Comparison of ENCODE assay signal across 8 cellular contexts in genomic region chr1:44030606-44031050, GRCh38. TPM values are rescaled to one million over a fixed set of nuclear protein-coding genes. Genes with fewer than 3 reads are reported as not detected.
A peak's percentile ranks its signal among the peaks of the same experiment; 100 is the strongest.
DNase-seq lines count a peak whose midpoint lies in the region; ATAC-seq and TF ChIP-seq lines count a peak whose summit lies in the region.

No MANE protein-coding gene starts in this region.

- H3K4me1 ChIP-seq in KMS-11 (ENCODE audit: low read depth, poor library complexity, severe bottlenecking), result peaks cover 24% of the 10 kb centered on the region
- H3K4me1 ChIP-seq in upper lobe of right lung, result peaks cover 19% of the 10 kb centered on the region

- intact Hi-C loops in upper lobe of right lung (cut with DNase I), result no loop called here

- ATAC-seq in GM21528 (IDR thresholded peaks at IDR 0.05; ENCODE audit: low FRiP score, unreplicated experiment) (peak; percentile 17), upper lobe of right lung (peak; percentile 27)

- DNase-seq in NCI-H1417 (lab: John Stamatoyannopoulos, UW) (peak in 2 of 3 experiments; percentile 51 to 83), NCI-H1417 treated with DMSO at 0.1 percent for 48 hours (lab: John Stamatoyannopoulos, UW) (no peak), fibroblast of mammary gland (ENCODE audit: low read depth) (peak; percentile 27), upper lobe of right lung (no peak)
- peak; percentile 61 for DNase-seq in activated CD4-positive, CD25-positive, alpha-beta regulatory T cell treated with anti-CD3 and anti-CD28 coated beads, Interleukin-2, amount 50 U/mL, for 72 hours

- no peaks in the 10 kb centered on the region for H4K20me1 ChIP-seq in KMS-11 (ENCODE audit: insufficient read depth)

- H2AFZ ChIP-seq in KMS-11 (ENCODE audit: low read depth), result peak overlapping the region; percentile 80

- H3K27ac Mint-ChIP-seq in nephron, result peak overlapping the region; percentile 86 to 97 (median 95)

- H3K36me3 ChIP-seq in KMS-11 (ENCODE audit: insufficient read depth), result no peaks in the 10 kb centered on the region
- H3K36me3 ChIP-seq in upper lobe of right lung, result no peaks in the 10 kb centered on the region

- no peaks in the 10 kb centered on the region for H3K36me3 Mint-ChIP-seq in nephron (ENCODE audit: low read depth)

- H3K9me3 ChIP-seq in upper lobe of right lung, result no peaks in the 10 kb centered on the region

- peak overlapping the region; percentile 21; the same call in 1 of the 2 replicates for H3K27ac ChIP-seq in KMS-11
- H3K27ac ChIP-seq in upper lobe of right lung, result peak overlapping the region; percentile 65

- H3K27me3 Mint-ChIP-seq in nephron (ENCODE audit: low read depth), result no peaks in the 10 kb centered on the region

- peak overlapping the region; percentile 69 for H3K4me2 ChIP-seq in KMS-11

- peak overlapping the region; percentile 76; the same call in 1 of the 2 replicates for H3K9ac ChIP-seq in KMS-11

- H3K4me1 Mint-ChIP-seq in nephron, result peaks cover 49% of the 10 kb centered on the region

- peak overlapping the region; percentile 63 for H3K4me3 ChIP-seq in KMS-11 (IDR thresholded peaks at IDR 0.05; ENCODE audit: insufficient read depth, low read depth, low read length)
- H3K4me3 ChIP-seq in fibroblast of mammary gland (ENCODE audit: control insufficient read depth, low read depth, low read length), result peak overlapping the region; percentile 62
- peak overlapping the region; percentile 85 for H3K4me3 ChIP-seq in upper lobe of right lung

- H3K4me3 Mint-ChIP-seq in nephron, result peak overlapping the region; percentile 86 to 87 (median 86)

- no peaks in the 10 kb centered on the region for H3K27me3 ChIP-seq in KMS-11 (ENCODE audit: insufficient read depth, low read depth)
- no peaks in the 10 kb centered on the region for H3K27me3 ChIP-seq in upper lobe of right lung

- H3K79me2 ChIP-seq in KMS-11 (ENCODE audit: insufficient read depth, low read depth), result no peaks in the 10 kb centered on the region

- H3K9me3 Mint-ChIP-seq in nephron, result no peaks in the 10 kb centered on the region

- TF ChIP-seq CTCF in KMS-11 (conservative IDR thresholded peaks at IDR 0.05; ENCODE audit: low read depth, low read length) (no peak), fibroblast of mammary gland (conservative IDR thresholded peaks at IDR 0.05; ENCODE audit: control insufficient read depth, insufficient read depth, low read depth, low read length) (no peak), nephron (IDR thresholded peaks at IDR 0.05; ENCODE audit: unreplicated experiment in 3 of 3) (peak in 2 of 3 experiments; percentile 31 to 42), upper lobe of right lung (IDR thresholded peaks at IDR 0.05) (peak; percentile 31)

RNA-seq across cellular contexts. Expression of gene SLC6A9, which starts 0.6 kb away (rescaled TPM):
- total RNA-seq in upper lobe of right lung, result 19.2 TPM

RNA-seq across cellular contexts. Expression of gene CCDC24, which starts 39.2 kb away (rescaled TPM):
- 5.3 TPM for total RNA-seq in upper lobe of right lung

RNA-seq across cellular contexts. Expression of gene B4GALT2, which starts 51.6 kb away (rescaled TPM):
- total RNA-seq in upper lobe of right lung, result 23.8 TPM

RNA-seq across cellular contexts. Expression of gene ATP6V0B, which starts 55.9 kb away (rescaled TPM):
- total RNA-seq in upper lobe of right lung, result 191 TPM

Comparison
In these comparisons a context has a peak if more than half of its experiments do, and no peak if none do; other contexts are left out.
1. DNase-seq: peak in NCI-H1417 (2 of 3), activated CD4-positive, CD25-positive, alpha-beta regulatory T cell treated with anti-CD3 and anti-CD28 coated beads, Interleukin-2, amount 50 U/mL, for 72 hours (single experiment) and fibroblast of mammary gland (single experiment); none in NCI-H1417 treated with DMSO at 0.1 percent for 48 hours (single experiment) and upper lobe of right lung (single experiment).
2. CTCF ChIP-seq: peak in nephron (2 of 3) and upper lobe of right lung (single experiment); none in KMS-11 (single experiment) and fibroblast of mammary gland (single experiment).
3. Peak in every context shown above with its lines, with median percentiles within 50 percentile points of each other: H3K4me3 ChIP-seq.